In the genomic region with DNA sequence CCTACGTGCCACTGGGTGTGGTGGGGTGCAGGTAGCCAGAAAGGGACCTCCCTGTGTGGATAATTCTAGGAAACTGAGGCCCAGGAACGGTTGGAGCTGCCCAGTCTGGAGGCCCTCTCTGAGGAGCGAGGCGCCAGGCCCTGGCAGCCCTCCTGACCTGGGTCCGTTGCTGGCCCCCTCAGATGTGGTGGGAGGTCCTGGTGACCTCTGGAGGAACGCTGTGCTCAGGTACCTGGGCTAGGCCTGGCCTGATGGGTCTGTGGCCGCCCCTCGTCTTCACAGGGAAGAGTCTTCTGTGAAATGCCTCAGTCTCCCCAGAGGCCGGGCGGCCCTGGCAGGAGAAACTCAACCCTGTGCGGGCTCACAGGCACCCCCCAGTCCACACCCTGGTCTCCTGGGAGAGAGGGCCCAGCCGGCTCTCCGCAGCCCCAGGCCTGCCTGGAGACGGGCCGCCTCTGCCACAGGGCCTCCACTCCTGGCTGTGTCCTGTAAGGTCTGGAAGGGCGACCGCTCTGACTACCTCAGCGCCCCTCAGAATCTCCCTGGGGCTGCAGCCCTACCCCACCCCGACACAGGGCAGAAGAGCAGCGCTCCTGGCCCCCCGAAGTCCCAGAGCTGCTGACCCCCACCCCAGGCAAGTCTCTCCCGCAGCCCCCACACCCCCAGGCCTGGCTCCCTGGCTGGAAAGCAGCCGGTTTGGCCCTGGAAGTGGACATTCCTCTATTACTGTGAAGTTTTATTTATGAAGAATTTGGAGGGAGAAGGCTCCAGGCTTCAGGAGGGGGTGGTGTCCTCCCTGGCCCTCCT, we compare ENCODE assay signal across 1 cellular context.
TF ChIP-seq lines count a peak whose summit lies in the region.

No MANE protein-coding gene starts in this region.

TF ChIP-seq in K562, 482 proteins besides CTCF, POLR2A, EP300 and RAD21 (continued from another document):
- TF ChIP-seq, protein P1, sequence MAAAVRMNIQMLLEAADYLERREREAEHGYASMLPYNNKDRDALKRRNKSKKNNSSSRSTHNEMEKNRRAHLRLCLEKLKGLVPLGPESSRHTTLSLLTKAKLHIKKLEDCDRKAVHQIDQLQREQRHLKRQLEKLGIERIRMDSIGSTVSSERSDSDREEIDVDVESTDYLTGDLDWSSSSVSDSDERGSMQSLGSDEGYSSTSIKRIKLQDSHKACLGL (CRISPR knock-in tag; IDR thresholded peaks at IDR 0.05; ENCODE audit: borderline replicate concordance, poor library complexity, severe bottlenecking), result no peak
- no peak for TF ChIP-seq BRD4 (IDR thresholded peaks at IDR 0.05)
- TF ChIP-seq, protein P2, sequence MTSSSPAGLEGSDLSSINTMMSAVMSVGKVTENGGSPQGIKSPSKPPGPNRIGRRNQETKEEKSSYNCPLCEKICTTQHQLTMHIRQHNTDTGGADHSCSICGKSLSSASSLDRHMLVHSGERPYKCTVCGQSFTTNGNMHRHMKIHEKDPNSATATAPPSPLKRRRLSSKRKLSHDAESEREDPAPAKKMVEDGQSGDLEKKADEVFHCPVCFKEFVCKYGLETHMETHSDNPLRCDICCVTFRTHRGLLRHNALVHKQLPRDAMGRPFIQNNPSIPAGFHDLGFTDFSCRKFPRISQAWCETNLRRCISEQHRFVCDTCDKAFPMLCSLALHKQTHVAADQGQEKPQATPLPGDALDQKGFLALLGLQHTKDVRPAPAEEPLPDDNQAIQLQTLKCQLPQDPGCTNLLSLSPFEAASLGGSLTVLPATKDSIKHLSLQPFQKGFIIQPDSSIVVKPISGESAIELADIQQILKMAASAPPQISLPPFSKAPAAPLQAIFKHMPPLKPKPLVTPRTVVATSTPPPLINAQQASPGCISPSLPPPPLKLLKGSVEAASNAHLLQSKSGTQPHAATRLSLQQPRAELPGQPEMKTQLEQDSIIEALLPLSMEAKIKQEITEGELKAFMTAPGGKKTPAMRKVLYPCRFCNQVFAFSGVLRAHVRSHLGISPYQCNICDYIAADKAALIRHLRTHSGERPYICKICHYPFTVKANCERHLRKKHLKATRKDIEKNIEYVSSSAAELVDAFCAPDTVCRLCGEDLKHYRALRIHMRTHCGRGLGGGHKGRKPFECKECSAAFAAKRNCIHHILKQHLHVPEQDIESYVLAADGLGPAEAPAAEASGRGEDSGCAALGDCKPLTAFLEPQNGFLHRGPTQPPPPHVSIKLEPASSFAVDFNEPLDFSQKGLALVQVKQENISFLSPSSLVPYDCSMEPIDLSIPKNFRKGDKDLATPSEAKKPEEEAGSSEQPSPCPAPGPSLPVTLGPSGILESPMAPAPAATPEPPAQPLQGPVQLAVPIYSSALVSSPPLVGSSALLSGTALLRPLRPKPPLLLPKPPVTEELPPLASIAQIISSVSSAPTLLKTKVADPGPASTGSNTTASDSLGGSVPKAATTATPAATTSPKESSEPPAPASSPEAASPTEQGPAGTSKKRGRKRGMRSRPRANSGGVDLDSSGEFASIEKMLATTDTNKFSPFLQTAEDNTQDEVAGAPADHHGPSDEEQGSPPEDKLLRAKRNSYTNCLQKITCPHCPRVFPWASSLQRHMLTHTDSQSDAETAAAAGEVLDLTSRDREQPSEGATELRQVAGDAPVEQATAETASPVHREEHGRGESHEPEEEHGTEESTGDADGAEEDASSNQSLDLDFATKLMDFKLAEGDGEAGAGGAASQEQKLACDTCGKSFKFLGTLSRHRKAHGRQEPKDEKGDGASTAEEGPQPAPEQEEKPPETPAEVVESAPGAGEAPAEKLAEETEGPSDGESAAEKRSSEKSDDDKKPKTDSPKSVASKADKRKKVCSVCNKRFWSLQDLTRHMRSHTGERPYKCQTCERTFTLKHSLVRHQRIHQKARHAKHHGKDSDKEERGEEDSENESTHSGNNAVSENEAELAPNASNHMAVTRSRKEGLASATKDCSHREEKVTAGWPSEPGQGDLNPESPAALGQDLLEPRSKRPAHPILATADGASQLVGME (CRISPR knock-in tag; IDR thresholded peaks at IDR 0.05), result no peak
- no peak for TF ChIP-seq ZNF121 (CRISPR knock-in tag; conservative IDR thresholded peaks at IDR 0.05)
- no peak for TF ChIP-seq KAT7 (CRISPR knock-in tag; IDR thresholded peaks at IDR 0.05; ENCODE audit: borderline replicate concordance)
- no peak for TF ChIP-seq TSC22D4 (tag; IDR thresholded peaks at IDR 0.05)
- no peak for TF ChIP-seq KLF1 (tag; IDR thresholded peaks at IDR 0.05)
- no peak for TF ChIP-seq ZNF184 (CRISPR knock-in tag; IDR thresholded peaks at IDR 0.05)
- no peak for TF ChIP-seq ZNF140 (CRISPR knock-in tag; IDR thresholded peaks at IDR 0.05)
- TF ChIP-seq NR3C1 (CRISPR knock-in tag; IDR thresholded peaks at IDR 0.05), result no peak
- TF ChIP-seq, protein P3, sequence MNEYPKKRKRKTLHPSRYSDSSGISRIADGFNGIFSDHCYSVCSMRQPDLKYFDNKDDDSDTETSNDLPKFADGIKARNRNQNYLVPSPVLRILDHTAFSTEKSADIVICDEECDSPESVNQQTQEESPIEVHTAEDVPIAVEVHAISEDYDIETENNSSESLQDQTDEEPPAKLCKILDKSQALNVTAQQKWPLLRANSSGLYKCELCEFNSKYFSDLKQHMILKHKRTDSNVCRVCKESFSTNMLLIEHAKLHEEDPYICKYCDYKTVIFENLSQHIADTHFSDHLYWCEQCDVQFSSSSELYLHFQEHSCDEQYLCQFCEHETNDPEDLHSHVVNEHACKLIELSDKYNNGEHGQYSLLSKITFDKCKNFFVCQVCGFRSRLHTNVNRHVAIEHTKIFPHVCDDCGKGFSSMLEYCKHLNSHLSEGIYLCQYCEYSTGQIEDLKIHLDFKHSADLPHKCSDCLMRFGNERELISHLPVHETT (CRISPR knock-in tag; conservative IDR thresholded peaks at IDR 0.05 in 1 of 2, IDR thresholded peaks at IDR 0.05 in 1 of 2), result no peak
- no peak for TF ChIP-seq SRSF1 (IDR thresholded peaks at IDR 0.05; ENCODE audit: low read depth, low read length)
- no peak for TF ChIP-seq MXI1 (IDR thresholded peaks at IDR 0.05; ENCODE audit: low read depth, low read length)
